9 cellular contexts compared by ENCODE assay signal in the genomic region with DNA sequence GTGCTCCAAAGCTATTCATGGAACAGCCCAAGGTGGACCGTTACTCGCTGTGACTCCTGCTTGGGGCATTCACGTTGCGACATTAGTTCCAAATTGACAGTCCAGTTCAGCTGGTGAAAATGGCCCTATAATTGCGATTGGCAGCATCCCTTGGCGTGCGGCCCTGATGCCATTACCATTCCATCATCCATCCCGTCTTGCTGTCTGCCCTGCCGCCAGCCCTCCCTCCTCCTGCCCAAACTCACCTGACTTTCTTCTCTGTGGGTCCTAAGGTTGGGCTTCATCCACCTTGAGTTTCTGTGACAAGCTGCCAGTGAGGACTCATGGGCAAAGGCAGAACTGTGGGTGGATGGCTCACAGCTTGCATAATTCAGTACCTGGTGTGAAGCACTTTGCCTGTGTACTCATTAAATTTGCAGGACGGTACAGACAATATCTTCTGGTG.
A peak's percentile ranks its signal among the peaks of the same experiment; 100 is the strongest.
DNase-seq lines count a peak whose midpoint lies in the region; ATAC-seq, FAIRE-seq and TF ChIP-seq lines count a peak whose summit lies in the region.
"Had no signal": no experiment of that assay in that cellular context is flagged by ENCODE, and none has a peak within 500 bp of the region (broad histone marks: within the 10 kb centered on the region; RNA-seq: fewer than 3 reads in every experiment).

No MANE protein-coding gene starts in this region.

- DNase-seq in activated CD4-positive, alpha-beta T cell treated with anti-CD3 and anti-CD28 coated beads for 36 hours = peak; percentile 31
- DNase-seq in activated CD4-positive, alpha-beta T cell treated with anti-CD3 and anti-CD28 coated beads, Interleukin-2, amount 50 U/mL, for 1 hour = no peak
- no peak for DNase-seq in RWPE2 (ENCODE audit: low spot score)
- DNase-seq in bronchial epithelial cell (ENCODE audit: low read depth) = peak; percentile 47
- peak; percentile 74 to 93 for DNase-seq in psoas muscle
- DNase-seq in aorta = no peak

- FAIRE-seq in bronchial epithelial cell (lab: Jason Lieb, UNC) = peak; percentile 43
- FAIRE-seq: A549 had no signal

- intact Hi-C loops in activated CD4-positive, alpha-beta T cell treated with anti-CD3 and anti-CD28 coated beads for 36 hours (cut with DNase I, micrococcal nuclease) = loop anchor here (1.0 to 5.0 kb wide), 4 partner anchors 15 to 243 kb away; no protein-coding TSS in a partner anchor
- intact Hi-C loops in psoas muscle (cut with DNase I) (no loop called here), aorta (cut with DNase I) (no loop called here)

- H3K27me3 ChIP-seq in RWPE2 (ENCODE audit: insufficient read depth, poor library complexity, severe bottlenecking) (no peaks in the 10 kb centered on the region), bronchial epithelial cell (ENCODE audit: control insufficient read depth, insufficient read depth, low read length) (no peaks in the 10 kb centered on the region), psoas muscle (ENCODE audit: insufficient read depth in 3 of 3, low read length in 2 of 3) (no peaks in the 10 kb centered on the region), aorta (ENCODE audit: control insufficient read depth in 1 of 2, insufficient read depth in 2 of 2, low read length in 1 of 2) (no peaks in the 10 kb centered on the region)

- no peaks in the 10 kb centered on the region for H3K27me3 Mint-ChIP-seq in activated CD4-positive, alpha-beta T cell treated with anti-CD3 and anti-CD28 coated beads for 36 hours

- H3K4me3 ChIP-seq in RWPE2 (ENCODE audit: severe bottlenecking) = no peak overlapping the region
- no peak overlapping the region for H3K4me3 ChIP-seq in bronchial epithelial cell (ENCODE audit: low read depth, low read length)
- no peak overlapping the region for H3K4me3 ChIP-seq in psoas muscle
- no peak overlapping the region for H3K4me3 ChIP-seq in aorta (ENCODE audit: low read length in 2 of 2)
- H3K4me3 ChIP-seq: A549 had no signal

- TF ChIP-seq CTCF in RWPE2 (IDR thresholded peaks at IDR 0.05; ENCODE audit: poor library complexity, severe bottlenecking) (no peak), bronchial epithelial cell (IDR thresholded peaks at IDR 0.05; ENCODE audit: insufficient read depth, low read length, severe bottlenecking) (no peak), psoas muscle (IDR thresholded peaks at IDR 0.05) (no peak)

- WGBS in psoas muscle, 3 donors = 32 to 55% (median 33%) methylated on average over 10 of the region's 10 CpGs
- 87 to 90% methylated on average over 10 of the region's 10 CpGs for WGBS in aorta, 2 donors

- CTCF ChIA-PET in activated CD4-positive, alpha-beta T cell treated with anti-CD3 and anti-CD28 coated beads for 36 hours (lab: Charles Lee) = interaction anchor here (1.2 to 1.9 kb wide), 2 partner anchors 10 to 124 kb away, joined by 3 to 8 read pairs; no protein-coding TSS in a partner anchor

- 0 out of 2 replicates have a peak, but pooled peaks cover 11% of the 10 kb centered on the region for H3K36me3 ChIP-seq in RWPE2 (ENCODE audit: low read depth)
- H3K36me3 ChIP-seq in bronchial epithelial cell (ENCODE audit: control insufficient read depth, insufficient read depth, low read length) = no peaks in the 10 kb centered on the region
- peaks cover 0 to 4% of the 10 kb centered on the region in 2 donors for H3K36me3 ChIP-seq in psoas muscle (ENCODE audit: insufficient read depth in 1 of 2, low read depth in 1 of 2)
- no peaks in the 10 kb centered on the region for H3K36me3 ChIP-seq in aorta (ENCODE audit: control insufficient read depth in 1 of 2, insufficient read depth in 2 of 2, low read length in 1 of 2)

- H3K4me1 ChIP-seq in RWPE2 (ENCODE audit: insufficient read depth, poor library complexity, severe bottlenecking) (peaks cover 18% of the 10 kb centered on the region), psoas muscle (peaks cover 39% of the 10 kb centered on the region), aorta (ENCODE audit: control insufficient read depth in 1 of 2, insufficient read depth in 2 of 2, low read length in 2 of 2) (no peaks in the 10 kb centered on the region)
- H3K4me1 ChIP-seq: A549 had no signal

- H3K27ac Mint-ChIP-seq in activated CD4-positive, alpha-beta T cell treated with anti-CD3 and anti-CD28 coated beads for 36 hours = peak overlapping the region; percentile 92

- H3K9me3 ChIP-seq in RWPE2 (ENCODE audit: severe bottlenecking) (no peaks in the 10 kb centered on the region), psoas muscle (no peaks in the 10 kb centered on the region), aorta (ENCODE audit: control insufficient read depth, low read length) (no peaks in the 10 kb centered on the region)

- H3K9me3 Mint-ChIP-seq in activated CD4-positive, alpha-beta T cell treated with anti-CD3 and anti-CD28 coated beads for 36 hours (ENCODE audit: low read depth) = peaks cover 3% of the 10 kb centered on the region

- peak; percentile 23 for ATAC-seq in activated CD4-positive, alpha-beta T cell treated with anti-CD3 and anti-CD28 coated beads for 36 hours
- ATAC-seq in RWPE2 (ENCODE audit: low read depth) (peak; percentile 32; the same call in 2 of the 3 replicates), psoas muscle (peak; percentile 87 to 94 (median 91)), GM21786 (IDR thresholded peaks at IDR 0.05; ENCODE audit: unreplicated experiment) (no peak), aorta (ENCODE audit: low FRiP score) (no peak), GM18519 (IDR thresholded peaks at IDR 0.05; ENCODE audit: low FRiP score, unreplicated experiment) (no peak)

- peaks cover 47% of the 10 kb centered on the region for H3K36me3 Mint-ChIP-seq in activated CD4-positive, alpha-beta T cell treated with anti-CD3 and anti-CD28 coated beads for 36 hours (ENCODE audit: low read depth)

- H3K4me1 Mint-ChIP-seq in activated CD4-positive, alpha-beta T cell treated with anti-CD3 and anti-CD28 coated beads for 36 hours = peaks cover 75% of the 10 kb centered on the region

- H3K27ac ChIP-seq in RWPE2 (ENCODE audit: poor library complexity, severe bottlenecking) (peak overlapping the region; percentile 62), psoas muscle (peak overlapping the region; percentile 64), aorta (ENCODE audit: low read depth in 1 of 2, low read length in 2 of 2) (no peak overlapping the region)
- H3K27ac ChIP-seq: A549 had no signal

- H3K4me3 Mint-ChIP-seq in activated CD4-positive, alpha-beta T cell treated with anti-CD3 and anti-CD28 coated beads for 36 hours = peak overlapping the region; percentile 17

- POLR2A ChIA-PET in activated CD4-positive, alpha-beta T cell treated with anti-CD3 and anti-CD28 coated beads for 36 hours (lab: Charles Lee) = interaction anchor here (0.6 to 1.0 kb wide), 3 partner anchors 12 to 125 kb away, joined by 3 to 4 read pairs (median 3); no protein-coding TSS in a partner anchor

Comparison
In these comparisons a context has a peak if more than half of its experiments do, and no peak if none do; other contexts are left out.
1. DNase-seq: peak in activated CD4-positive, alpha-beta T cell treated with anti-CD3 and anti-CD28 coated beads for 36 hours (single experiment), bronchial epithelial cell (single experiment) and psoas muscle (2 of 2); none in activated CD4-positive, alpha-beta T cell treated with anti-CD3 and anti-CD28 coated beads, Interleukin-2, amount 50 U/mL, for 1 hour (single experiment), RWPE2 (single experiment) and aorta (0 of 2).
2. ATAC-seq: peak in activated CD4-positive, alpha-beta T cell treated with anti-CD3 and anti-CD28 coated beads for 36 hours (single experiment), RWPE2 (single experiment) and psoas muscle (4 of 4); none in GM21786 (single experiment), aorta (single experiment) and GM18519 (single experiment).
3. H3K27ac ChIP-seq: peak in RWPE2 (single experiment) and psoas muscle (single experiment); none in aorta (0 of 2).
4. intact Hi-C loops: an anchor here in activated CD4-positive, alpha-beta T cell treated with anti-CD3 and anti-CD28 coated beads for 36 hours (1.0 to 5.0 kb wide); none called in psoas muscle and aorta.